In genomic region chr3:41836360-41837134, GRCh38 we compare ENCODE assay signal across 14 cellular contexts.
DNase-seq lines count a peak whose midpoint lies in the region; ATAC-seq and TF ChIP-seq lines count a peak whose summit lies in the region.
"Had no signal": no experiment of that assay in that cellular context is flagged by ENCODE, and none has a peak within 500 bp of the region (broad histone marks: within the 10 kb centered on the region; RNA-seq: fewer than 3 reads in every experiment).

No MANE protein-coding gene starts in this region.

- no peak overlapping the region for H2BK120ac ChIP-seq in mesenchymal stem cell (ENCODE audit: low read depth, low read length)

- H3K27me3 ChIP-seq in hepatocyte (no peaks in the 10 kb centered on the region), mesenchymal stem cell (ENCODE audit: control insufficient read depth in 1 of 2, insufficient read depth in 1 of 2, low read length in 2 of 2) (no peaks in the 10 kb centered on the region)
- no peaks in the 10 kb centered on the region for H3K27me3 ChIP-seq in CD4-positive, alpha-beta T cell (ENCODE audit: control insufficient read depth, insufficient read depth, low read length)
- H3K27me3 ChIP-seq: cardiac muscle cell, pancreas had no signal

- no peak overlapping the region for H2BK5ac ChIP-seq in mesenchymal stem cell (ENCODE audit: low read depth, low read length, poor library complexity, severe bottlenecking)

- WGBS in hepatocyte (ENCODE audit: low lambda C conversion rate, missing lambda C conversion rate) = 58% methylated on average over 11 of the region's 11 CpGs
- 81% methylated on average over 7 of the region's 11 CpGs for WGBS in mesenchymal stem cell

- H3K4me3 Mint-ChIP-seq in CD4-positive, alpha-beta T cell = no peak overlapping the region
- H3K4me3 Mint-ChIP-seq: memory B cell had no signal

- no peak overlapping the region for H3K23ac ChIP-seq in mesenchymal stem cell (ENCODE audit: low read length in 2 of 2)

- no peaks in the 10 kb centered on the region for H3K9me2 ChIP-seq in hepatocyte (replicated peaks; ENCODE audit: insufficient read depth)

- no peak overlapping the region for H3K27ac ChIP-seq in hepatocyte
- no peak overlapping the region for H3K27ac ChIP-seq in mesenchymal stem cell (ENCODE audit: low read length, poor library complexity, severe bottlenecking)
- no peak overlapping the region for H3K27ac ChIP-seq in CD4-positive, alpha-beta T cell (ENCODE audit: low read depth, low read length)
- H3K27ac ChIP-seq: cardiac muscle cell, pancreas had no signal

- H3K4me1 Mint-ChIP-seq in CD4-positive, alpha-beta T cell (ENCODE audit: low read depth) = no peaks in the 10 kb centered on the region

- H2BK15ac ChIP-seq in mesenchymal stem cell (ENCODE audit: low read depth, poor library complexity, severe bottlenecking) = no peak overlapping the region

- no peak overlapping the region for H3K4ac ChIP-seq in mesenchymal stem cell (ENCODE audit: low read depth in 1 of 2, low read length in 2 of 2)

- H2AK5ac ChIP-seq in mesenchymal stem cell (ENCODE audit: low read length, severe bottlenecking) = no peak overlapping the region

- H4K20me1 ChIP-seq in hepatocyte (ENCODE audit: insufficient read depth, poor library complexity, severe bottlenecking) = no peaks in the 10 kb centered on the region

- H3K4me3 ChIP-seq in hepatocyte (no peak overlapping the region), mesenchymal stem cell (ENCODE audit: insufficient read depth in 1 of 2, low read depth in 1 of 2, low read length in 2 of 2) (no peak overlapping the region)
- H3K4me3 ChIP-seq: cardiac muscle cell, pancreas had no signal

- H3K36me3 Mint-ChIP-seq in CD4-positive, alpha-beta T cell (ENCODE audit: low read depth) = peaks cover 59% of the 10 kb centered on the region

- H3K79me1 ChIP-seq in mesenchymal stem cell (replicated peaks; ENCODE audit: low read length, poor library complexity, severe bottlenecking) = no peaks in the 10 kb centered on the region

- no peak for TF ChIP-seq CTCF in hepatocyte (IDR thresholded peaks at IDR 0.05; ENCODE audit: poor library complexity)
- no peak for TF ChIP-seq CTCF in CD4-positive, alpha-beta T cell (IDR thresholded peaks at IDR 0.05)

- no peak overlapping the region for H3K27ac Mint-ChIP-seq in CD4-positive, alpha-beta T cell
- H3K27ac Mint-ChIP-seq: memory B cell had no signal

- H3K79me2 ChIP-seq in hepatocyte = no peaks in the 10 kb centered on the region

- no peaks in the 10 kb centered on the region for H3K27me3 Mint-ChIP-seq in CD4-positive, alpha-beta T cell
- H3K27me3 Mint-ChIP-seq: memory B cell had no signal

- no peak overlapping the region for H3K4me2 ChIP-seq in hepatocyte
- no peak overlapping the region for H3K4me2 ChIP-seq in mesenchymal stem cell (ENCODE audit: low read length, poor library complexity, severe bottlenecking)

- ATAC-seq in activated CD4-positive, CD25-positive, alpha-beta regulatory T cell treated with anti-CD3 and anti-CD28 coated beads, Interleukin-2, amount 50 U/mL, for 24 hours = peak; percentile 89 to 93
- ATAC-seq in GM19463 (IDR thresholded peaks at IDR 0.05; ENCODE audit: unreplicated experiment) (peak; percentile 66), HG03520 (IDR thresholded peaks at IDR 0.05; ENCODE audit: unreplicated experiment) (peak; percentile 51)
- ATAC-seq in CD4-positive, alpha-beta T cell (ENCODE audit: poor library complexity) = no peak

- H4K91ac ChIP-seq in mesenchymal stem cell (ENCODE audit: low read length) = no peak overlapping the region

- no peak overlapping the region for H3K14ac ChIP-seq in mesenchymal stem cell (ENCODE audit: low read length in 2 of 2)

- H3K18ac ChIP-seq in mesenchymal stem cell (ENCODE audit: low read depth in 1 of 2, low read length in 2 of 2) = no peak overlapping the region

- H3K9me3 Mint-ChIP-seq in CD4-positive, alpha-beta T cell = peaks cover 3% of the 10 kb centered on the region

- no peak for DNase-seq in activated CD4-positive, CD25-positive, alpha-beta regulatory T cell (lab: John Stamatoyannopoulos, UW)
- DNase-seq in hepatocyte (ENCODE audit: low spot score) = peak; percentile 15
- no peak for DNase-seq in NCI-H510A treated with DMSO at 0.1 percent for 48 hours (lab: John Stamatoyannopoulos, UW)
- no peak for DNase-seq in mesenchymal stem cell
- no peak for DNase-seq in CD4-positive, alpha-beta T cell
- DNase-seq: activated effector memory CD4-positive, alpha-beta T cell treated with Interleukin-2 at 50 U/mL for 16 hours; hypothalamus; NCI-H345; pancreas had no signal

- no peak overlapping the region for H3K9ac ChIP-seq in mesenchymal stem cell (ENCODE audit: low read length)

- POLR2A ChIA-PET in CD4-positive, alpha-beta T cell (lab: Charles Lee) = no interaction called here

- H4K8ac ChIP-seq in mesenchymal stem cell (ENCODE audit: low read length) = no peak overlapping the region

- intact Hi-C loops in CD4-positive, alpha-beta T cell (cut with DNase I, micrococcal nuclease) = no loop called here

- no peak overlapping the region for H2BK12ac ChIP-seq in mesenchymal stem cell (ENCODE audit: low read length in 2 of 2)

- H3K4me1 ChIP-seq in hepatocyte (ENCODE audit: insufficient read depth) (no peaks in the 10 kb centered on the region), mesenchymal stem cell (ENCODE audit: control insufficient read depth, insufficient read depth, low read depth, low read length) (no peaks in the 10 kb centered on the region)
- H3K4me1 ChIP-seq: pancreas had no signal

- H3K9me3 ChIP-seq in hepatocyte (ENCODE audit: low read depth) (no peaks in the 10 kb centered on the region), mesenchymal stem cell (ENCODE audit: control insufficient read depth, low read length) (peaks cover 4% of the 10 kb centered on the region)
- no peaks in the 10 kb centered on the region for H3K9me3 ChIP-seq in CD4-positive, alpha-beta T cell (ENCODE audit: control insufficient read depth, low read length)
- H3K9me3 ChIP-seq: pancreas had no signal

- CTCF ChIA-PET in CD4-positive, alpha-beta T cell (lab: Charles Lee) = no interaction called here

- H3K36me3 ChIP-seq in hepatocyte (replicated peaks; ENCODE audit: insufficient read depth, low read depth) (no peaks in the 10 kb centered on the region), mesenchymal stem cell (ENCODE audit: control insufficient read depth in 1 of 2, insufficient read depth in 2 of 2, low read depth in 1 of 2, low read length in 2 of 2) (peaks cover 0 to 5% of the 10 kb centered on the region in 2 experiments)
- H3K36me3 ChIP-seq: cardiac muscle cell, pancreas had no signal

- no peak overlapping the region for H2AFZ ChIP-seq in hepatocyte
- no peak overlapping the region for H2AFZ ChIP-seq in mesenchymal stem cell (ENCODE audit: low read depth, low read length)
